ENCODE assay signal across 10 cellular contexts in genomic region chr14:32802295-32802694, GRCh38.
"Had no signal": no experiment of that assay in that cellular context is flagged by ENCODE, and none has a peak within 500 bp of the region (broad histone marks: within the 10 kb centered on the region; RNA-seq: fewer than 3 reads in every experiment).

No MANE protein-coding gene starts in this region.

- H3K4me1 ChIP-seq: HAP-1 had no signal

- H3K4me3 ChIP-seq: GM23248, GM23338, HAP-1 had no signal

- H3K9ac ChIP-seq: GM23248 had no signal

- ATAC-seq: GM23338, HCT116 had no signal

- DNase-seq: GM23248, GOT3, H7, H9, HCEC 1CT, HFFc6 had no signal

- H3K27ac ChIP-seq: GM23248 had no signal

- H3K4me2 ChIP-seq: GM23338 had no signal

- FAIRE-seq: H1 had no signal

- H2AFZ ChIP-seq: GM23248, GM23338 had no signal

- H3K36me3 ChIP-seq: HAP-1 had no signal
